Comparison of ENCODE assay signal across 8 cellular contexts in the genomic region with DNA sequence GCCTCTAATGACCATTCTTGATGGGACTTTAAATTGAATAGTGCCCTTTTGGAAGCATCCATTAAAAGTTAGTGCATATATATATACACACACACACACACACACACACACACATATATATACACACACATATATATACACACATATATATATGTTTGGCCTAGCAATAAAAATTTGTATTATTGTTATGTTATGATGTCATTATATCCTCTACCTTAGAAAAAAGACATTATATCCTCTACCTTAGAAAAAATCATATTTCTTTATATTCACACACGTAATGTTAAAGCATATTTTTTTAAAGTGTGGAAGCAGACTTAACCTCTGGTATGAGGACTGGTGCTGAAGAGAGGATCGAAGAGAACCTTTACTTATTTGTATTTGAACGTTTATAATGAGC.
"Had no signal": no experiment of that assay in that cellular context is flagged by ENCODE, and none has a peak within 500 bp of the region (broad histone marks: within the 10 kb centered on the region; RNA-seq: fewer than 3 reads in every experiment).

No MANE protein-coding gene starts in this region.

- H3K4me3 ChIP-seq: GM12878 had no signal

- FAIRE-seq: G401.6, GM12878, GM12891, GM12892, GM18507, GM19239 had no signal

- DNase-seq: GDM1, GF-D8 had no signal

- ATAC-seq: GM12878 had no signal
